ENCODE assay signal across 14 cellular contexts in genomic region chr2:237412646-237413292, GRCh38. TPM values are rescaled to one million over a fixed set of nuclear protein-coding genes. Genes with fewer than 3 reads are reported as not detected.
DNase-seq lines count a peak whose midpoint lies in the region; TF ChIP-seq lines count a peak whose summit lies in the region.
"Had no signal": no experiment of that assay in that cellular context is flagged by ENCODE, and none has a peak within 500 bp of the region (broad histone marks: within the 10 kb centered on the region; RNA-seq: fewer than 3 reads in every experiment).

No MANE protein-coding gene starts in this region.

- H3K27me3 Mint-ChIP-seq in chondrocyte (ENCODE audit: low read depth) = no peaks in the 10 kb centered on the region
- H3K27me3 Mint-ChIP-seq: activated CD8-positive, alpha-beta T cell treated with anti-CD3 and anti-CD28 coated beads for 36 hours; activated naive CD4-positive, alpha-beta T cell treated with anti-CD3 and anti-CD28 coated beads, Interleukin-2, amount 50 U/mL, for 24 hours had no signal

- CTCF ChIA-PET in BJ (lab: Yijun Ruan, JAX) = interaction anchor here (1.2 to 5.9 kb wide), 8 partner anchors 9 to 291 kb away, joined by 3 to 44 read pairs (median 14); no protein-coding TSS in a partner anchor

- 66% methylated on average over 14 of the region's 14 CpGs for WGBS in liver

- peaks cover 2% of the 10 kb centered on the region for H3K36me3 Mint-ChIP-seq in chondrocyte (ENCODE audit: low read depth)
- H3K36me3 Mint-ChIP-seq: activated naive CD4-positive, alpha-beta T cell treated with anti-CD3 and anti-CD28 coated beads, Interleukin-2, amount 50 U/mL, for 24 hours had no signal

- H3K4me1 ChIP-seq in liver (ENCODE audit: control insufficient read depth in 4 of 4, insufficient read depth in 4 of 4, low read length in 3 of 4) (peaks cover 0 to under 1% (median 0%) of the 10 kb centered on the region in 4 donors), skeletal muscle satellite cell (ENCODE audit: control insufficient read depth, insufficient read depth, low read length) (peaks cover 36% of the 10 kb centered on the region)

- POLR2A ChIA-PET in BJ (lab: Charles Lee) = no interaction called here

- H3K4me2 ChIP-seq in skeletal muscle satellite cell (ENCODE audit: low read length) = no peak overlapping the region

- TF ChIP-seq CTCF in BJ (IDR thresholded peaks at IDR 0.05; ENCODE audit: insufficient read depth, low read depth, low read length) = no peak
- TF ChIP-seq CTCF in chondrocyte (IDR thresholded peaks at IDR 0.05) = no peak
- TF ChIP-seq CTCF in liver (IDR thresholded peaks at IDR 0.05; ENCODE audit: low read depth, low read length, missing input control) = no peak
- no peak for TF ChIP-seq CTCF in GM13977 (IDR thresholded peaks at IDR 0.05; ENCODE audit: extremely low read depth, insufficient read depth, missing control alignments)

- no peak for TF ChIP-seq RAD21 in liver (IDR thresholded peaks at IDR 0.05)

- H3K4me3 ChIP-seq in BJ (ENCODE audit: low read depth, low read length) = peak overlapping the region; percentile 94
- peak overlapping the region in 1 of 3 donors; percentile 30 for H3K4me3 ChIP-seq in liver (ENCODE audit: low read depth in 1 of 3, low read length in 3 of 3)
- no peak overlapping the region for H3K4me3 ChIP-seq in skeletal muscle satellite cell (ENCODE audit: low read length)

- H3K27me3 ChIP-seq in BJ (ENCODE audit: control insufficient read depth, insufficient read depth, low read length) = no peaks in the 10 kb centered on the region
- H3K27me3 ChIP-seq in liver (ENCODE audit: control insufficient read depth in 4 of 4, insufficient read depth in 4 of 4, low read length in 3 of 4) = peaks cover 0 to 6% (median 2%) of the 10 kb centered on the region in 4 donors
- H3K27me3 ChIP-seq in skeletal muscle satellite cell (ENCODE audit: control insufficient read depth, insufficient read depth, low read length) = no peaks in the 10 kb centered on the region

- no peak for DNase-seq in BJ (ENCODE audit: low read depth)
- no peak for DNase-seq in chondrocyte (ENCODE audit: low spot score)
- no peak for DNase-seq in COLO829 (ENCODE audit: low spot score)
- no peak for DNase-seq in SHP77 (lab: John Stamatoyannopoulos, UW)
- no peak for DNase-seq in GM13977 (ENCODE audit: low spot score)
- no peak for DNase-seq in NCI-H1930 (lab: John Stamatoyannopoulos, UW)
- DNase-seq: activated CD8-positive, alpha-beta T cell treated with anti-CD3 and anti-CD28 coated beads for 36 hours; effector memory CD8-positive, alpha-beta T cell; GF-D8; NCI-H187 had no signal

- H3K27ac Mint-ChIP-seq in chondrocyte (ENCODE audit: unreplicated experiment) = peak overlapping the region; percentile 92
- H3K27ac Mint-ChIP-seq: activated CD8-positive, alpha-beta T cell treated with anti-CD3 and anti-CD28 coated beads for 36 hours; activated naive CD4-positive, alpha-beta T cell treated with anti-CD3 and anti-CD28 coated beads, Interleukin-2, amount 50 U/mL, for 24 hours; effector memory CD8-positive, alpha-beta T cell; stimulated activated naive CD8-positive, alpha-beta T cell treated with anti-CD3 and anti-CD28 coated beads, Interleukin-15, Interleukin-2, amounts not matched to agents 100 ng/mL and 50 ng/mL, for 24 hours had no signal

- no peaks in the 10 kb centered on the region for H3K9me3 Mint-ChIP-seq in chondrocyte (ENCODE audit: low read depth)
- H3K9me3 Mint-ChIP-seq: activated CD8-positive, alpha-beta T cell treated with anti-CD3 and anti-CD28 coated beads for 36 hours; activated naive CD4-positive, alpha-beta T cell treated with anti-CD3 and anti-CD28 coated beads, Interleukin-2, amount 50 U/mL, for 24 hours; effector memory CD8-positive, alpha-beta T cell; stimulated activated naive CD8-positive, alpha-beta T cell treated with anti-CD3 and anti-CD28 coated beads, Interleukin-15, Interleukin-2, amounts not matched to agents 100 ng/mL and 50 ng/mL, for 24 hours had no signal

- peak overlapping the region; percentile 4 to 47 for H3K27ac ChIP-seq in liver (ENCODE audit: low read depth in 1 of 2, low read length in 2 of 2)

- peak overlapping the region; percentile 84 for H3K4me3 Mint-ChIP-seq in chondrocyte (ENCODE audit: unreplicated experiment)
- H3K4me3 Mint-ChIP-seq: activated CD8-positive, alpha-beta T cell treated with anti-CD3 and anti-CD28 coated beads for 36 hours; activated naive CD4-positive, alpha-beta T cell treated with anti-CD3 and anti-CD28 coated beads, Interleukin-2, amount 50 U/mL, for 24 hours; effector memory CD8-positive, alpha-beta T cell; stimulated activated naive CD8-positive, alpha-beta T cell treated with anti-CD3 and anti-CD28 coated beads, Interleukin-15, Interleukin-2, amounts not matched to agents 100 ng/mL and 50 ng/mL, for 24 hours had no signal

- no peaks in the 10 kb centered on the region for H3K9me3 ChIP-seq in liver (ENCODE audit: control insufficient read depth in 4 of 4, low read length in 3 of 4)
- no peaks in the 10 kb centered on the region for H3K9me3 ChIP-seq in skeletal muscle satellite cell (replicated peaks; ENCODE audit: low read length)

- H3K36me3 ChIP-seq in BJ (ENCODE audit: control insufficient read depth, insufficient read depth, low read length) = peaks cover 4% of the 10 kb centered on the region
- no peaks in the 10 kb centered on the region for H3K36me3 ChIP-seq in liver (ENCODE audit: control insufficient read depth in 4 of 4, insufficient read depth in 3 of 4, low read depth in 1 of 4, low read length in 3 of 4)
- peaks cover 34% of the 10 kb centered on the region for H3K36me3 ChIP-seq in skeletal muscle satellite cell (ENCODE audit: insufficient read depth, low read length)

- peaks cover 62% of the 10 kb centered on the region for H3K4me1 Mint-ChIP-seq in chondrocyte (ENCODE audit: low read depth)
- H3K4me1 Mint-ChIP-seq: activated naive CD4-positive, alpha-beta T cell treated with anti-CD3 and anti-CD28 coated beads, Interleukin-2, amount 50 U/mL, for 24 hours had no signal

- H3K9ac ChIP-seq in liver (ENCODE audit: low read depth in 1 of 2, low read length in 2 of 2) = no peak overlapping the region
- H3K9ac ChIP-seq in skeletal muscle satellite cell (ENCODE audit: low read depth, low read length) = peak overlapping the region; percentile 54

- in situ Hi-C loops in GM13977 (cut with MboI; ENCODE audit: low pct_unique_long_range_greater_than_20kb, low sequenced_read_pairs, unreplicated experiment) = no loop called here

TF ChIP-seq in liver, 16 proteins besides CTCF, POLR2A, EP300 and RAD21 (continues in another document):
- TF ChIP-seq ZBTB33 (IDR thresholded peaks at IDR 0.05) (no peak), FOXA2 (IDR thresholded peaks at IDR 0.05) (no peak), EGR1 (IDR thresholded peaks at IDR 0.05; ENCODE audit: low read depth in 2 of 2) (no peak), YY1 (IDR thresholded peaks at IDR 0.05) (no peak), ATF3 (IDR thresholded peaks at IDR 0.05) (no peak), MAX (IDR thresholded peaks at IDR 0.05) (no peak), SP1 (IDR thresholded peaks at IDR 0.05) (no peak), REST (IDR thresholded peaks at IDR 0.05) (no peak)

RNA-seq across cellular contexts. Expression of gene COL6A3, which starts 1.2 kb away (rescaled TPM):
- polyA plus RNA-seq in BJ (2011; rRNA removed) (522 and 695 TPM in 2 replicates), liver (10 to 100 TPM in 1 of 2 donors, 1 to 10 TPM in 1; 1.7 to 10.1 TPM)
- 839 and 1,058 TPM in 2 replicates for polyA minus RNA-seq in BJ (2011; rRNA and poly(A)+ RNA removed)
- total RNA-seq in chondrocyte (250 to 264 TPM (median 264 TPM) in 3 replicates), liver (10 to 100 TPM; 24.9 to 28.7 TPM)
- total RNA-seq in skeletal muscle satellite cell (2012; rRNA removed) = 1,992 and 2,805 TPM in 2 replicates
